11 cellular contexts compared by ENCODE assay signal in genomic region chr15:101189341-101189679, GRCh38.
DNase-seq lines count a peak whose midpoint lies in the region; ATAC-seq and TF ChIP-seq lines count a peak whose summit lies in the region.
"Had no signal": no experiment of that assay in that cellular context is flagged by ENCODE, and none has a peak within 500 bp of the region (broad histone marks: within the 10 kb centered on the region; RNA-seq: fewer than 3 reads in every experiment).

No MANE protein-coding gene starts in this region.

- no peaks in the 10 kb centered on the region for H3K27me3 ChIP-seq in neuronal stem cell (ENCODE audit: control insufficient read depth in 3 of 3, insufficient read depth in 3 of 3, low read depth in 1 of 3, low read length in 3 of 3)

- TF ChIP-seq CTCF in epithelial cell of proximal tubule (conservative IDR thresholded peaks at IDR 0.05; ENCODE audit: low read depth, low read length): no peak

- H3K36me3 Mint-ChIP-seq in stimulated activated naive CD8-positive, alpha-beta T cell treated with anti-CD3 and anti-CD28 coated beads, Interleukin-15, Interleukin-2, amounts not matched to agents 100 ng/mL and 50 ng/mL, for 24 hours (ENCODE audit: low read depth): peaks cover 26% of the 10 kb centered on the region

- H3K9me3 ChIP-seq in neuronal stem cell (replicated peaks in 1 of 2; ENCODE audit: control insufficient read depth in 2 of 2, insufficient read depth in 1 of 2, low read depth in 1 of 2, low read length in 2 of 2): no peaks in the 10 kb centered on the region

- H3K4me1 Mint-ChIP-seq in stimulated activated naive CD8-positive, alpha-beta T cell treated with anti-CD3 and anti-CD28 coated beads, Interleukin-15, Interleukin-2, amounts not matched to agents 100 ng/mL and 50 ng/mL, for 24 hours (ENCODE audit: low read depth): peaks cover 94% of the 10 kb centered on the region

- H2BK15ac ChIP-seq in neuronal stem cell (ENCODE audit: low read length): no peak overlapping the region

- H3K18ac ChIP-seq in neuronal stem cell (ENCODE audit: low read length): no peak overlapping the region

- no peaks in the 10 kb centered on the region for H3K27me3 Mint-ChIP-seq in stimulated activated naive CD8-positive, alpha-beta T cell treated with anti-CD3 and anti-CD28 coated beads, Interleukin-15, Interleukin-2, amounts not matched to agents 100 ng/mL and 50 ng/mL, for 24 hours

- no peak overlapping the region for H2BK120ac ChIP-seq in neuronal stem cell (ENCODE audit: low read depth, low read length)

- ATAC-seq in stimulated activated naive CD8-positive, alpha-beta T cell treated with anti-CD3 and anti-CD28 coated beads, Interleukin-15, Interleukin-2, amounts not matched to agents 100 U/mL and 50 U/mL, for 24 hours: no peak

- no peak overlapping the region for H2BK5ac ChIP-seq in neuronal stem cell (ENCODE audit: low read length)

- H3K23ac ChIP-seq in neuronal stem cell (ENCODE audit: low read depth, low read length, poor library complexity): peak overlapping the region; percentile 51

- no peak overlapping the region for H2BK12ac ChIP-seq in neuronal stem cell (ENCODE audit: low read length)

- no peak overlapping the region for H3K14ac ChIP-seq in neuronal stem cell (ENCODE audit: low read length)

- no peak overlapping the region for H4K91ac ChIP-seq in neuronal stem cell (ENCODE audit: low read depth, low read length, poor library complexity)

- no peaks in the 10 kb centered on the region for H3K9me3 Mint-ChIP-seq in stimulated activated naive CD8-positive, alpha-beta T cell treated with anti-CD3 and anti-CD28 coated beads, Interleukin-15, Interleukin-2, amounts not matched to agents 100 ng/mL and 50 ng/mL, for 24 hours

- no peak overlapping the region for H2AK5ac ChIP-seq in neuronal stem cell (ENCODE audit: low read depth, low read length)

- peak overlapping the region; percentile 65 for H3K4me3 Mint-ChIP-seq in stimulated activated naive CD8-positive, alpha-beta T cell treated with anti-CD3 and anti-CD28 coated beads, Interleukin-15, Interleukin-2, amounts not matched to agents 100 ng/mL and 50 ng/mL, for 24 hours

- H3K9ac ChIP-seq in neuronal stem cell (ENCODE audit: low read depth, low read length, poor library complexity): no peak overlapping the region

- no CpG with 5 or more reads among the region's 5 CpGs for WGBS in neuronal stem cell (ENCODE audit: extremely low coverage in 2 of 2, insufficient read length in 2 of 2, insufficient replicate concordance in 1 of 2), 2 donors

- peaks cover 0 to 20% of the 10 kb centered on the region in 2 donors for H3K36me3 ChIP-seq in neuronal stem cell (replicated peaks in 1 of 2; ENCODE audit: control insufficient read depth in 2 of 2, insufficient read depth in 2 of 2, low read length in 2 of 2)

- no peak overlapping the region for H4K8ac ChIP-seq in neuronal stem cell (ENCODE audit: low read depth, low read length)

- no peak overlapping the region for H3K4me2 ChIP-seq in neuronal stem cell (ENCODE audit: insufficient read depth, low read length, poor library complexity, severe bottlenecking)

- H3K27ac Mint-ChIP-seq in stimulated activated naive CD8-positive, alpha-beta T cell treated with anti-CD3 and anti-CD28 coated beads, Interleukin-15, Interleukin-2, amounts not matched to agents 100 ng/mL and 50 ng/mL, for 24 hours: peak overlapping the region; percentile 96

- DNase-seq in stimulated activated naive CD8-positive, alpha-beta T cell treated with anti-CD3 and anti-CD28 coated beads, Interleukin-15, Interleukin-2, amounts not matched to agents 100 U/mL and 50 U/mL, for 24 hours: no peak
- DNase-seq in epithelial cell of proximal tubule (ENCODE audit: low read depth) (no peak), neuronal stem cell (ENCODE audit: low spot score) (no peak), AG20443 (ENCODE audit: low spot score) (no peak), NOMO-1 treated with DMSO at 0.1 percent for 48 hours (lab: John Stamatoyannopoulos, UW; ENCODE audit: unreplicated experiment) (no peak)
- no peak for DNase-seq in effector CD4-positive, alpha-beta T cell
- no peak for DNase-seq in activated effector memory CD4-positive, alpha-beta T cell treated with anti-CD3 and anti-CD28 coated beads, Interleukin-2, amount 50 U/mL, for 16 hours
- DNase-seq: effector CD8-positive, alpha-beta T cell; Karpas-422; NCI-H748 treated with DMSO at 0.1 percent for 48 hours had no signal

- peaks cover 0 to 11% of the 10 kb centered on the region in 2 donors for H3K4me1 ChIP-seq in neuronal stem cell (ENCODE audit: control insufficient read depth in 2 of 2, insufficient read depth in 1 of 2, low read depth in 1 of 2, low read length in 2 of 2)

- no peaks in the 10 kb centered on the region for H3K79me1 ChIP-seq in neuronal stem cell (ENCODE audit: low read depth, low read length)

- H3K4ac ChIP-seq in neuronal stem cell (ENCODE audit: low read length): no peak overlapping the region

- peak overlapping the region; percentile 25 for H3K4me3 ChIP-seq in epithelial cell of proximal tubule (ENCODE audit: low read depth, low read length)
- H3K4me3 ChIP-seq in neuronal stem cell (ENCODE audit: low read length in 2 of 2): no peak overlapping the region

- no peak overlapping the region for H2AFZ ChIP-seq in neuronal stem cell (ENCODE audit: low read length)

- no peak overlapping the region for H3K27ac ChIP-seq in neuronal stem cell (replicated peaks; ENCODE audit: low read length)
